Comparison of ENCODE assay signal across 8 cellular contexts in genomic region chr12:12717586-12718381, GRCh38. TPM values are rescaled to one million over a fixed set of nuclear protein-coding genes. Genes with fewer than 3 reads are reported as not detected.
DNase-seq lines count a peak whose midpoint lies in the region; ATAC-seq and TF ChIP-seq lines count a peak whose summit lies in the region.

No MANE protein-coding gene starts in this region.

- peak overlapping the region; percentile 98 for H3K27ac Mint-ChIP-seq in activated CD4-positive, alpha-beta memory T cell treated with anti-CD3 and anti-CD28 coated beads for 36 hours
- H3K27ac Mint-ChIP-seq in nephron progenitor cell = peak overlapping the region; percentile 97

- peaks cover 44% of the 10 kb centered on the region for H3K4me1 Mint-ChIP-seq in activated CD4-positive, alpha-beta memory T cell treated with anti-CD3 and anti-CD28 coated beads for 36 hours (ENCODE audit: low read depth)
- peaks cover 77% of the 10 kb centered on the region for H3K4me1 Mint-ChIP-seq in nephron progenitor cell

- H3K4me3 Mint-ChIP-seq in activated CD4-positive, alpha-beta memory T cell treated with anti-CD3 and anti-CD28 coated beads for 36 hours = peak overlapping the region; percentile 98
- H3K4me3 Mint-ChIP-seq in nephron progenitor cell = peak overlapping the region; percentile 96

- POLR2A ChIA-PET in activated CD4-positive, alpha-beta memory T cell treated with anti-CD3 and anti-CD28 coated beads for 36 hours (lab: Charles Lee) = interaction anchor here (0.6 to 7.3 kb wide), 12 partner anchors 8 to 360 kb away, joined by 3 to 135 read pairs (median 6); partner anchors contain the start of genes BORCS5 and GPR19

- CTCF ChIA-PET in activated CD4-positive, alpha-beta memory T cell treated with anti-CD3 and anti-CD28 coated beads for 36 hours (lab: Charles Lee) = interaction anchor here (1.1 to 3.2 kb wide), 4 partner anchors 13 to 72 kb away, joined by 4 to 20 read pairs (median 8); no protein-coding TSS in a partner anchor

- DNase-seq in AML-193 (lab: John Stamatoyannopoulos, UW) (peak; percentile 32 to 45), HT1080 (ENCODE audit: low read depth) (peak; percentile 17), fibroblast of mammary gland (ENCODE audit: low read depth) (no peak), nephron progenitor cell (peak; percentile 62), NCI-H1436 (lab: John Stamatoyannopoulos, UW) (no peak)
- DNase-seq in activated CD4-positive, alpha-beta memory T cell treated with anti-CD3 and anti-CD28 coated beads for 36 hours = peak; percentile 41

- peak overlapping the region; percentile 93 for H3K4me3 ChIP-seq in fibroblast of mammary gland (ENCODE audit: control insufficient read depth, low read depth, low read length)

- ATAC-seq in GM21390 (IDR thresholded peaks at IDR 0.05; ENCODE audit: unreplicated experiment) = no peak

- H3K27me3 Mint-ChIP-seq in activated CD4-positive, alpha-beta memory T cell treated with anti-CD3 and anti-CD28 coated beads for 36 hours = no peaks in the 10 kb centered on the region
- peaks cover 19% of the 10 kb centered on the region for H3K27me3 Mint-ChIP-seq in nephron progenitor cell (ENCODE audit: low read depth, poor library complexity)

- TF ChIP-seq CTCF in fibroblast of mammary gland (conservative IDR thresholded peaks at IDR 0.05; ENCODE audit: control insufficient read depth, insufficient read depth, low read depth, low read length) = no peak
- no peak for TF ChIP-seq CTCF in nephron progenitor cell (IDR thresholded peaks at IDR 0.05)

- H3K9me3 Mint-ChIP-seq in activated CD4-positive, alpha-beta memory T cell treated with anti-CD3 and anti-CD28 coated beads for 36 hours = no peaks in the 10 kb centered on the region
- H3K9me3 Mint-ChIP-seq in nephron progenitor cell = no peaks in the 10 kb centered on the region

- intact Hi-C loops in activated CD4-positive, alpha-beta memory T cell treated with anti-CD3 and anti-CD28 coated beads for 36 hours (cut with micrococcal nuclease) = loop anchor here (1.0 to 5.0 kb wide), 5 partner anchors 8 to 710 kb away; partner anchors contain the start of genes BORCS5 and GPR19

- TF ChIP-seq POLR2A in GM15510 (IDR thresholded peaks at IDR 0.05; ENCODE audit: borderline replicate concordance, extremely low read depth, insufficient read length) = peak; percentile 7

- H3K36me3 Mint-ChIP-seq in activated CD4-positive, alpha-beta memory T cell treated with anti-CD3 and anti-CD28 coated beads for 36 hours = peaks cover 56% of the 10 kb centered on the region
- peaks cover 32% of the 10 kb centered on the region for H3K36me3 Mint-ChIP-seq in nephron progenitor cell (ENCODE audit: low read depth)

RNA-seq across cellular contexts. Expression of gene CDKN1B, which starts 0.6 kb away (rescaled TPM):
- total RNA-seq in HT1080 (2014; rRNA removed; shearing (Covaris generic)) = 18.9 and 24.0 TPM in 2 replicates
- 16.8 and 18.8 TPM in 2 replicates for polyA plus RNA-seq in HT1080 (2015; cell fraction: cytosol; rRNA removed)
- 24.8 and 27.6 TPM in 2 replicates for polyA plus RNA-seq in HT1080 (2015; cell fraction: nucleus; rRNA removed)
- total RNA-seq in activated CD4-positive, alpha-beta memory T cell treated with anti-CD3 and anti-CD28 coated beads for 36 hours = 10 to 100 TPM; 52.4 to 52.8 TPM

RNA-seq across cellular contexts. Expression of gene GPR19, which starts 21.8 kb away (rescaled TPM):
- total RNA-seq in HT1080 (2014; rRNA removed; shearing (Covaris generic)) = 0.37 and 0.73 TPM in 2 replicates
- polyA plus RNA-seq in HT1080 (2015; cell fraction: cytosol; rRNA removed) = 0.41 and 0.94 TPM in 2 replicates
- 1.2 and 3.3 TPM in 2 replicates for polyA plus RNA-seq in HT1080 (2015; cell fraction: nucleus; rRNA removed)
- 10 to 100 TPM; 23.1 to 24.5 TPM for total RNA-seq in activated CD4-positive, alpha-beta memory T cell treated with anti-CD3 and anti-CD28 coated beads for 36 hours

Comparison
In these comparisons a context has a peak if more than half of its experiments do, and no peak if none do; other contexts are left out.
1. DNase-seq: peak in AML-193 (2 of 2), HT1080 (single experiment), activated CD4-positive, alpha-beta memory T cell treated with anti-CD3 and anti-CD28 coated beads for 36 hours (single experiment) and nephron progenitor cell (single experiment); none in fibroblast of mammary gland (single experiment) and NCI-H1436 (single experiment).
2. RNA of gene GPR19, which starts 21.8 kb away (total RNA-seq): 23.1 to 24.5 TPM in activated CD4-positive, alpha-beta memory T cell treated with anti-CD3 and anti-CD28 coated beads for 36 hours; 0.37 to 0.73 TPM in HT1080; every median in the first group is over 10 times any median in the second.